In the genomic region with DNA sequence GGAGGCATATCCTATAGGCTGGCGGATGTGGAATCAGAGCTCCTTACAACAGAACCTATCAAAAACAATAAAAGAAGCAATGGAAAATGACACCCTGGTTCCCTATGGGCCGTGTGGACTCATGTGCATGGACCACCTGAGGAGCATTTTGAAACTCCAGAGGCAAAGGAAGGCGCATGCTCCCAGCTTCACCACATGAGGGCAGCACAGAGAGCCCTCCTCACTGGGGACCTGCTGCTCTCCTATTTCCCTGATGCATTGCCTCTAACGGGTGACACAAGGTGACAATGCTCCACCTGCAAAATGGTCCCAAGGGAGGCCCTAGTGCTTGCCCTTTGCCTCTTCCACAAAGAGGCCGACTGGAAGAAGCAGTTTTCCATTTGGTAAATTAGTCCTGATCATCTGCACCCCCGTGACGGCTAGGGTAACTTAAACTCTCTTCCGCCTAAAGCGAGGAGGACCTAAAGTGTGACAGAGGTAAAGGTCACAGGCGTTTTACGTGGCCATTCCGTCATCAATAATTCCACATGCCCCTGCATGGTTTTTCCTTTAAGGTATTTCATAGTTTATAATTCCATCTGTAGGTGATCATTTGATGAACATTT, we compare ENCODE assay signal across 9 cellular contexts.
DNase-seq lines count a peak whose midpoint lies in the region; ATAC-seq, FAIRE-seq and TF ChIP-seq lines count a peak whose summit lies in the region.
"Had no signal": no experiment of that assay in that cellular context is flagged by ENCODE, and none has a peak within 500 bp of the region (broad histone marks: within the 10 kb centered on the region; RNA-seq: fewer than 3 reads in every experiment).

No MANE protein-coding gene starts in this region.

- no peaks in the 10 kb centered on the region for H3K4me1 ChIP-seq in astrocyte (ENCODE audit: insufficient read depth, low read length)
- H3K4me1 ChIP-seq in left lung, result no peaks in the 10 kb centered on the region
- H3K4me1 ChIP-seq in stomach, result no peaks in the 10 kb centered on the region

- ATAC-seq in HG03442 (IDR thresholded peaks at IDR 0.05; ENCODE audit: unreplicated experiment) (peak; percentile 89), left lung (peak; percentile 85)

- DNase-seq in D721Med (ENCODE audit: insufficient read length, low spot score), result no peak
- peak; percentile 48 for DNase-seq in GM19240 (ENCODE audit: insufficient read length, low spot score)
- peak; percentile 15 to 37 for DNase-seq in SHP77 (lab: John Stamatoyannopoulos, UW)
- no peak for DNase-seq in astrocyte (ENCODE audit: low read depth)
- DNase-seq in left lung, result no peak
- DNase-seq in stomach, result peak; percentile 46
- no peak for DNase-seq in lower leg skin (ENCODE audit: low spot score in 2 of 2)

- intact Hi-C loops in left lung (cut with DNase I), result no loop called here
- intact Hi-C loops in stomach (cut with DNase I; ENCODE audit: low total_unique reads), result no loop called here
- intact Hi-C loops in lower leg skin (cut with DNase I; ENCODE audit: low total_unique reads), result no loop called here

- H3K27me3 ChIP-seq in astrocyte (ENCODE audit: insufficient read depth, low read length) (no peaks in the 10 kb centered on the region), left lung (no peaks in the 10 kb centered on the region), stomach (no peaks in the 10 kb centered on the region)

- H3K36me3 ChIP-seq in astrocyte (ENCODE audit: insufficient read depth, low read length) (no peaks in the 10 kb centered on the region), left lung (no peaks in the 10 kb centered on the region), stomach (no peaks in the 10 kb centered on the region)

- H2AFZ ChIP-seq in astrocyte (ENCODE audit: low read depth, low read length), result no peak overlapping the region

- H4K20me1 ChIP-seq in astrocyte (ENCODE audit: insufficient read depth, low read length), result no peaks in the 10 kb centered on the region

- no peaks in the 10 kb centered on the region for H3K9me3 Mint-ChIP-seq in astrocyte (ENCODE audit: unreplicated experiment)

- no peak for TF ChIP-seq EP300 in stomach (IDR thresholded peaks at IDR 0.05)

- no peaks in the 10 kb centered on the region for H3K4me1 Mint-ChIP-seq in astrocyte (ENCODE audit: low read depth, unreplicated experiment)

- no peak for TF ChIP-seq POLR2A in stomach (IDR thresholded peaks at IDR 0.05)
- TF ChIP-seq POLR2A in lower leg skin (IDR thresholded peaks at IDR 0.05), result no peak

- H3K27ac Mint-ChIP-seq in astrocyte (ENCODE audit: unreplicated experiment), result no peak overlapping the region

- WGBS in stomach, 5 donors, result 61 to 66% (median 65%) methylated on average over 12 of the region's 12 CpGs
- WGBS in lower leg skin, 2 donors, result 68 to 75% methylated on average over 12 of the region's 12 CpGs

- H3K79me2 ChIP-seq in astrocyte (ENCODE audit: insufficient read depth, low read length), result no peaks in the 10 kb centered on the region

- no peaks in the 10 kb centered on the region for H3K27me3 Mint-ChIP-seq in astrocyte (ENCODE audit: low read depth, unreplicated experiment)

- FAIRE-seq in D721Med (lab: Jason Lieb, UNC) (no peak), astrocyte (lab: Jason Lieb, UNC) (no peak)
- FAIRE-seq: TTC549 had no signal

- no peak overlapping the region for H3K4me2 ChIP-seq in astrocyte (ENCODE audit: low read length)

- no peaks in the 10 kb centered on the region for H3K36me3 Mint-ChIP-seq in astrocyte (ENCODE audit: low read depth, unreplicated experiment)

- H3K9me3 ChIP-seq in astrocyte (ENCODE audit: insufficient read depth, low read depth, low read length), result no peaks in the 10 kb centered on the region
- H3K9me3 ChIP-seq in left lung, result no peaks in the 10 kb centered on the region
- H3K9me3 ChIP-seq in stomach, result no peaks in the 10 kb centered on the region

- H3K9ac ChIP-seq in astrocyte (ENCODE audit: low read length), result no peak overlapping the region

- no peak overlapping the region for H3K4me3 ChIP-seq in astrocyte (ENCODE audit: insufficient read depth, low read depth, low read length)
- no peak overlapping the region for H3K4me3 ChIP-seq in left lung
- H3K4me3 ChIP-seq in stomach, result no peak overlapping the region
- no peak overlapping the region for H3K4me3 ChIP-seq in lower leg skin (ENCODE audit: low read depth, poor library complexity, severe bottlenecking)

- no peak overlapping the region for H3K27ac ChIP-seq in astrocyte (ENCODE audit: low read depth, low read length)
- no peak overlapping the region for H3K27ac ChIP-seq in left lung
- no peak overlapping the region for H3K27ac ChIP-seq in stomach

- TF ChIP-seq CTCF in D721Med (IDR thresholded peaks at IDR 0.05; ENCODE audit: insufficient read depth, missing control alignments) (peak; percentile 57), astrocyte (IDR thresholded peaks at IDR 0.05; ENCODE audit: insufficient read depth, low read depth, low read length) (peak; percentile 51), left lung (IDR thresholded peaks at IDR 0.05) (peak; percentile 48 to 67), stomach (IDR thresholded peaks at IDR 0.05) (peak in 5 of 7 experiments; percentile 34 to 61 (median 48)), lower leg skin (IDR thresholded peaks at IDR 0.05) (no peak)

- no peak overlapping the region for H3K4me3 Mint-ChIP-seq in astrocyte (ENCODE audit: unreplicated experiment)

Comparison
In these comparisons a context has a peak if more than half of its experiments do, and no peak if none do; other contexts are left out.
1. DNase-seq: peak in GM19240 (single experiment), SHP77 (2 of 2) and stomach (single experiment); none in D721Med (single experiment), astrocyte (single experiment), left lung (0 of 2) and lower leg skin (0 of 2).
2. CTCF ChIP-seq: peak in D721Med (single experiment), astrocyte (single experiment), left lung (2 of 2) and stomach (5 of 7); none in lower leg skin (0 of 3).